ENCODE assay signal across 8 cellular contexts in the genomic region with DNA sequence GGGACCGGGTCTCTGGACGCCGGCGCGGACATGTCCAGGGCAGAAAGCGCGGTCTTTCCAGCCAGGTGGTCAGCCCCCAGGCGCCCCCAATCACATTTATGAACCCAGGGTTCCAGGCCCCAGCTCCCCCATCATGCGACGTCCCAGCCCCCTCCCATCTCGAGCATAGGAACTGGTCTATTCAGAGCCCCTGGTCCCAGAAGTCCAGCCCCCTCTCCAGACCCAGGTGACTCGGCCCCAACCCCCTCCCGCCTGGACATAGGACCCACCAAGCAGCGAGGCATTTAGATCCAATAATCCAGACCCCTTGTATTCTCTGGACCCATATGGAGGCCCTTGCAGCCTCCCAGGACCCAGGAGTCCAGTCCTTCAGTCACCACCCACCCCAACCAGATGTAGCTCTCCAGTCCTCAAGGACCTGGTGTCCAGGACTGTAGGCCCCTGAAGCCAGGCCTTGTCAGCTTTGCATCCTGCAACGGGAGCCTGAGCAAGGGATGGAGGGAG. TPM values are rescaled to one million over a fixed set of nuclear protein-coding genes. Genes with fewer than 3 reads are reported as not detected.
DNase-seq lines count a peak whose midpoint lies in the region; ATAC-seq, FAIRE-seq and TF ChIP-seq lines count a peak whose summit lies in the region.

No MANE protein-coding gene starts in this region.

- no TSS peak for BruUV-seq in GM12878 (replicated peaks; lab: Mats Ljungman, UMichigan)

- H3K27me3 ChIP-seq in cardiac muscle cell (no peaks in the 10 kb centered on the region), GM12878 (replicated peaks in 1 of 2; ENCODE audit: control insufficient read depth in 2 of 2, insufficient read depth in 2 of 2, low read length in 1 of 2) (peaks cover 2 to 4% of the 10 kb centered on the region in 2 experiments; a peak in 1 of 4 replicates), mesenchymal stem cell (ENCODE audit: control insufficient read depth in 1 of 2, insufficient read depth in 1 of 2, low read length in 2 of 2) (peaks cover 47 to 69% of the 10 kb centered on the region in 2 experiments), uterus (peaks cover 0 to 3% of the 10 kb centered on the region in 2 donors)

- no peaks in the 10 kb centered on the region for H3K79me1 ChIP-seq in mesenchymal stem cell (replicated peaks; ENCODE audit: low read length, poor library complexity, severe bottlenecking)

- H3K4ac ChIP-seq in mesenchymal stem cell (ENCODE audit: low read depth in 1 of 2, low read length in 2 of 2), result peak overlapping the region in 1 of 2 experiments; percentile 8

- H4K20me1 ChIP-seq in GM12878 (ENCODE audit: control insufficient read depth, insufficient read depth), result no peaks in the 10 kb centered on the region

- H3K79me2 ChIP-seq in GM12878 (ENCODE audit: control insufficient read depth, insufficient read depth, low read length), result no peaks in the 10 kb centered on the region

- no peak overlapping the region for H2BK120ac ChIP-seq in mesenchymal stem cell (ENCODE audit: low read depth, low read length)

- RAD21 ChIA-PET in GM12878 (lab: Charles Lee; ENCODE audit: unreplicated experiment), result interaction anchor here (1.0 to 1.5 kb wide), 2 partner anchors 16 to 62 kb away, joined by 3 to 6 read pairs; a partner anchor contains a TSS

- ATAC-seq in GM12878 (no peak), HG03045 (IDR thresholded peaks at IDR 0.05; ENCODE audit: unreplicated experiment) (no peak)

- intact Hi-C loops in cardiac septum (cut with DNase I), result loop anchor here (10.0 kb wide), 1 partner anchor 94 kb away; a partner anchor contains a TSS
- intact Hi-C loops in GM12878 (cut with micrococcal nuclease; ENCODE audit: unreplicated experiment), result no loop called here
- intact Hi-C loops in uterus (cut with DNase I; ENCODE audit: low total_unique reads), result no loop called here

- in situ Hi-C loops in GM12878 (cut with MboI), result no loop called here

- TF ChIP-seq CTCF in cardiac muscle cell (IDR thresholded peaks at IDR 0.05; ENCODE audit: low read depth, low read length), result no peak
- TF ChIP-seq CTCF in GM12878 (IDR thresholded peaks at IDR 0.05 in 2 of 3, conservative IDR thresholded peaks at IDR 0.05 in 1 of 3; ENCODE audit: control insufficient read depth in 2 of 3, extremely low read depth in 1 of 3, insufficient read depth in 1 of 3, low read depth in 3 of 3, low read length in 3 of 3), result no peak
- TF ChIP-seq CTCF in uterus (IDR thresholded peaks at IDR 0.05), result no peak

- H3K4me2 ChIP-seq in GM12878 (ENCODE audit: control insufficient read depth, insufficient read depth) (peak overlapping the region; percentile 45; the same call in 1 of the 2 replicates), mesenchymal stem cell (ENCODE audit: low read length, poor library complexity, severe bottlenecking) (peak overlapping the region; percentile 82)

- no peak for TF ChIP-seq RAD21 in GM12878 (IDR thresholded peaks at IDR 0.05; ENCODE audit: insufficient read depth, low read depth, low read length)

- H3K4me1 ChIP-seq in cardiac muscle cell (ENCODE audit: low read depth) (no peaks in the 10 kb centered on the region), GM12878 (ENCODE audit: control insufficient read depth, insufficient read depth, low read length) (peaks cover 13% of the 10 kb centered on the region), mesenchymal stem cell (ENCODE audit: control insufficient read depth, insufficient read depth, low read depth, low read length) (peaks cover 12% of the 10 kb centered on the region), uterus (peaks cover 0 to 14% of the 10 kb centered on the region in 2 donors)

- DNase-seq in cardiac muscle cell (ENCODE audit: low read depth in 1 of 2, low spot score in 1 of 2) (no peak), cardiac septum (ENCODE audit: low spot score) (no peak), GM12878 (ENCODE audit: low read depth, low spot score) (no peak), mesenchymal stem cell (peak; percentile 22), uterus (no peak), D341Med (ENCODE audit: low spot score) (no peak), LoVo (ENCODE audit: low spot score) (no peak)

- H3K9me3 ChIP-seq in cardiac muscle cell (ENCODE audit: low read depth), result no peaks in the 10 kb centered on the region
- no peaks in the 10 kb centered on the region for H3K9me3 ChIP-seq in GM12878 (replicated peaks; ENCODE audit: control insufficient read depth, insufficient read depth, low read length)
- H3K9me3 ChIP-seq in mesenchymal stem cell (ENCODE audit: control insufficient read depth, low read length), result no peaks in the 10 kb centered on the region
- H3K9me3 ChIP-seq in uterus, result no peaks in the 10 kb centered on the region

- H4K8ac ChIP-seq in mesenchymal stem cell (ENCODE audit: low read length), result no peak overlapping the region

- no peak for TF ChIP-seq POLR2A in GM12878 (IDR thresholded peaks at IDR 0.05; ENCODE audit: low read depth, low read length)
- TF ChIP-seq POLR2A in uterus (IDR thresholded peaks at IDR 0.05), result no peak

- H2AFZ ChIP-seq in GM12878 (ENCODE audit: control insufficient read depth, low read depth, low read length) (no peak overlapping the region), mesenchymal stem cell (ENCODE audit: low read depth, low read length) (no peak overlapping the region)

- 6% methylated on average over 7 of the region's 15 CpGs for WGBS in GM12878 (ENCODE audit: insufficient coverage, insufficient replicate concordance, low lambda C conversion rate, missing lambda C conversion rate)
- 2% methylated on average over 15 of the region's 15 CpGs for WGBS in mesenchymal stem cell

- peak overlapping the region; percentile 45 for H3K4me3 ChIP-seq in cardiac muscle cell
- peak overlapping the region; percentile 51; the same call in 1 of the 2 replicates for H3K4me3 ChIP-seq in GM12878
- H3K4me3 ChIP-seq in mesenchymal stem cell (ENCODE audit: insufficient read depth in 1 of 2, low read depth in 1 of 2, low read length in 2 of 2), result peak overlapping the region; percentile 51 to 57
- peak overlapping the region; percentile 5 to 31 for H3K4me3 ChIP-seq in uterus

- H2BK12ac ChIP-seq in mesenchymal stem cell (ENCODE audit: low read length in 2 of 2), result no peak overlapping the region

- no peak overlapping the region for H3K9ac ChIP-seq in GM12878 (ENCODE audit: control insufficient read depth, insufficient read depth, low read length)
- H3K9ac ChIP-seq in mesenchymal stem cell (ENCODE audit: low read length), result no peak overlapping the region

- no peak overlapping the region for H3K27ac ChIP-seq in cardiac muscle cell
- H3K27ac ChIP-seq in GM12878 (ENCODE audit: control insufficient read depth, insufficient read depth), result no peak overlapping the region
- H3K27ac ChIP-seq in mesenchymal stem cell (ENCODE audit: low read length, poor library complexity, severe bottlenecking), result no peak overlapping the region
- no peak overlapping the region for H3K27ac ChIP-seq in uterus

- FAIRE-seq in GM12878 (lab: Jason Lieb, UNC), result no peak

- H3K18ac ChIP-seq in mesenchymal stem cell (ENCODE audit: low read depth in 1 of 2, low read length in 2 of 2), result no peak overlapping the region

- CTCF ChIA-PET in GM12878 (lab: Yijun Ruan, JAX), result no interaction called here

- SMC1A ChIA-PET in GM12878 (lab: Charles Lee; ENCODE audit: uncharacterized antibody, unreplicated experiment), result no interaction called here

- no peak overlapping the region for H2BK15ac ChIP-seq in mesenchymal stem cell (ENCODE audit: low read depth, poor library complexity, severe bottlenecking)

- no peak overlapping the region for H4K91ac ChIP-seq in mesenchymal stem cell (ENCODE audit: low read length)

- H3K36me3 ChIP-seq in cardiac muscle cell (no peaks in the 10 kb centered on the region), GM12878 (ENCODE audit: control insufficient read depth in 2 of 2, insufficient read depth in 2 of 2, low read length in 1 of 2) (no peaks in the 10 kb centered on the region), mesenchymal stem cell (ENCODE audit: control insufficient read depth in 1 of 2, insufficient read depth in 2 of 2, low read depth in 1 of 2, low read length in 2 of 2) (peaks cover 0 to 5% of the 10 kb centered on the region in 2 experiments), uterus (no peaks in the 10 kb centered on the region)

- no peak overlapping the region for H3K23ac ChIP-seq in mesenchymal stem cell (ENCODE audit: low read length in 2 of 2)

- H2BK5ac ChIP-seq in mesenchymal stem cell (ENCODE audit: low read depth, low read length, poor library complexity, severe bottlenecking), result no peak overlapping the region

- POLR2A ChIA-PET in GM12878 (lab: Charles Lee), result interaction anchor here (0.6 kb wide), 1 partner anchor 107 kb away, joined by 6 read pairs; no protein-coding TSS in a partner anchor

- H3K14ac ChIP-seq in mesenchymal stem cell (ENCODE audit: low read length in 2 of 2), result no peak overlapping the region

- no peak for TF ChIP-seq EP300 in GM12878 (IDR thresholded peaks at IDR 0.05; ENCODE audit: borderline replicate concordance in 1 of 2, control insufficient read depth in 1 of 2, low read depth in 2 of 2, low read length in 2 of 2)

- no peak overlapping the region for H2AK5ac ChIP-seq in mesenchymal stem cell (ENCODE audit: low read length, severe bottlenecking)

RNA-seq across cellular contexts. Expression of a gene that starts 0.5 kb away (rescaled TPM):
- 126 and 134 TPM in 2 replicates for total RNA-seq in cardiac muscle cell
- polyA plus RNA-seq in cardiac muscle cell, result 117 and 157 TPM in 2 replicates
- total RNA-seq in cardiac septum, result 39.9 TPM
- 0.23 and 0.47 TPM in 2 replicates for total RNA-seq in GM12878 (2013; cell fraction: nucleolus; rRNA removed)
- 1.0 and 1.9 TPM in 2 replicates for total RNA-seq in GM12878 (2014; rRNA removed)
- 0.45 TPM in 1 of 2 replicates, not detected in the other for total RNA-seq in GM12878 (2014; rRNA removed; fragmentation: Illumina TruSeq; extraction: Trizol)
- 0.51 and 1.5 TPM in 2 replicates for total RNA-seq in GM12878 (2021)
- 1.2 TPM for polyA plus RNA-seq in GM12878 (2011; ENCODE audit: low read depth)
- 1.3 and 2.2 TPM in 2 replicates for polyA plus RNA-seq in GM12878 (2011; rRNA removed)
- polyA plus RNA-seq in GM12878 (2011; cell fraction: cytosol; rRNA removed), result 1.5 and 1.8 TPM in 2 replicates
- polyA plus RNA-seq in GM12878 (2011; cell fraction: nucleus; rRNA removed), result 5.1 and 5.7 TPM in 2 replicates
- 1.5 and 1.7 TPM in 2 replicates for polyA plus RNA-seq in GM12878 (2012)
- 0.91 TPM in 1 of 2 replicates, not detected in the other for polyA plus RNA-seq in GM12878 (2014; fragmentation: Illumina TruSeq; extraction: Trizol)
- polyA plus RNA-seq in GM12878 (2014; fragmentation: Nextera tagmentation; extraction: Ambion mirVana), result under 1 TPM in 1 of 2 experiments, not detected in 1; 0.07 TPM
- polyA plus RNA-seq in GM12878 (2014; rRNA removed), result 0.62 and 0.83 TPM in 2 replicates
- 1 to 10 TPM; 1.2 to 1.8 TPM for polyA plus RNA-seq in GM12878 (2016; fragmentation: Nextera tagmentation; extraction: Ambion mirVana)
- 1.3 and 6.9 TPM in 2 replicates for polyA minus RNA-seq in GM12878 (2011; rRNA and poly(A)+ RNA removed)
- 1.3 and 1.5 TPM in 2 replicates for polyA minus RNA-seq in GM12878 (2011; cell fraction: cytosol; rRNA and poly(A)+ RNA removed)
- polyA minus RNA-seq in GM12878 (2011; cell fraction: nucleus; rRNA and poly(A)+ RNA removed), result 1.7 and 1.9 TPM in 2 replicates
- 14.1 TPM for polyA plus RNA-seq in mesenchymal stem cell (2013, experiment 1 of 2)
- 14.4 TPM for polyA plus RNA-seq in mesenchymal stem cell (2013, experiment 2 of 2)
- total RNA-seq in uterus, result 10 to 100 TPM in 1 of 4 donors, 1 to 10 TPM in 1, not detected in 2; 6.1 to 16.2 TPM

RNA-seq across cellular contexts. Expression of a gene that starts 12.2 kb away (rescaled TPM):
- 3.5 and 4.2 TPM in 2 replicates for total RNA-seq in cardiac muscle cell
- 3.2 and 3.7 TPM in 2 replicates for polyA plus RNA-seq in cardiac muscle cell
- total RNA-seq in cardiac septum, result not detected
- 0.39 and 0.69 TPM in 2 replicates for total RNA-seq in GM12878 (2013; cell fraction: nucleolus; rRNA removed)
- not detected in 2 replicates for total RNA-seq in GM12878 (2014; rRNA removed)
- not detected in 2 replicates for total RNA-seq in GM12878 (2014; rRNA removed; fragmentation: Illumina TruSeq; extraction: Trizol)
- not detected in 2 replicates for total RNA-seq in GM12878 (2021)
- not detected for polyA plus RNA-seq in GM12878 (2011; ENCODE audit: low read depth)
- polyA plus RNA-seq in GM12878 (2011; rRNA removed), result 0.03 TPM in 1 of 2 replicates, not detected in the other
- polyA plus RNA-seq in GM12878 (2011; cell fraction: cytosol; rRNA removed), result 0.05 and 0.10 TPM in 2 replicates
- 0.12 and 0.24 TPM in 2 replicates for polyA plus RNA-seq in GM12878 (2011; cell fraction: nucleus; rRNA removed)
- polyA plus RNA-seq in GM12878 (2012), result 0.07 and 0.18 TPM in 2 replicates
- 0.08 TPM in 1 of 2 replicates, not detected in the other for polyA plus RNA-seq in GM12878 (2014; fragmentation: Illumina TruSeq; extraction: Trizol)
- polyA plus RNA-seq in GM12878 (2014; fragmentation: Nextera tagmentation; extraction: Ambion mirVana), result not detected
- polyA plus RNA-seq in GM12878 (2014; rRNA removed), result 0.06 TPM in 1 of 2 replicates, not detected in the other
- not detected for polyA plus RNA-seq in GM12878 (2016; fragmentation: Nextera tagmentation; extraction: Ambion mirVana)
- 0.10 TPM in 1 of 2 replicates, not detected in the other for polyA minus RNA-seq in GM12878 (2011; rRNA and poly(A)+ RNA removed)
- polyA minus RNA-seq in GM12878 (2011; cell fraction: cytosol; rRNA and poly(A)+ RNA removed), result not detected in 2 replicates
- 0.12 TPM in 1 of 2 replicates, not detected in the other for polyA minus RNA-seq in GM12878 (2011; cell fraction: nucleus; rRNA and poly(A)+ RNA removed)
- polyA plus RNA-seq in mesenchymal stem cell (2013, experiment 1 of 2), result 0.08 TPM
- polyA plus RNA-seq in mesenchymal stem cell (2013, experiment 2 of 2), result 0.05 TPM
- 1 to 10 TPM in 1 of 4 donors, under 1 TPM in 1, not detected in 2; 0.55 to 2.8 TPM for total RNA-seq in uterus

RNA-seq across cellular contexts. Expression of a gene that starts 16.6 kb away (rescaled TPM):
- total RNA-seq in cardiac muscle cell (1.1 and 1.3 TPM in 2 replicates), cardiac septum (not detected), GM12878 (2014; rRNA removed) (not detected in 2 replicates), GM12878 (2014; rRNA removed; fragmentation: Illumina TruSeq; extraction: Trizol) (not detected in 2 replicates), GM12878 (2021) (not detected in 2 replicates), uterus (under 1 TPM in 1 of 4 donors, not detected in 3; 0.14 TPM)
- polyA plus RNA-seq in cardiac muscle cell (0.37 TPM in 1 of 2 replicates, not detected in the other), GM12878 (2011; rRNA removed) (not detected in 2 replicates), GM12878 (2014; fragmentation: Illumina TruSeq; extraction: Trizol) (not detected in 2 replicates), GM12878 (2014; fragmentation: Nextera tagmentation; extraction: Ambion mirVana) (not detected), GM12878 (2014; rRNA removed) (not detected in 2 replicates), GM12878 (2016; fragmentation: Nextera tagmentation; extraction: Ambion mirVana) (not detected)
- not detected in 2 replicates for total RNA-seq in GM12878 (2013; cell fraction: nucleolus; rRNA removed)
- not detected for polyA plus RNA-seq in GM12878 (2011; ENCODE audit: low read depth)
- not detected in 2 replicates for polyA plus RNA-seq in GM12878 (2011; cell fraction: cytosol; rRNA removed)
- polyA plus RNA-seq in GM12878 (2011; cell fraction: nucleus; rRNA removed), result 0.09 TPM in 1 of 2 replicates, not detected in the other
- polyA plus RNA-seq in GM12878 (2012), result not detected in 2 replicates
- not detected in 2 replicates for polyA minus RNA-seq in GM12878 (2011; rRNA and poly(A)+ RNA removed)
- not detected in 2 replicates for polyA minus RNA-seq in GM12878 (2011; cell fraction: cytosol; rRNA and poly(A)+ RNA removed)
- not detected in 2 replicates for polyA minus RNA-seq in GM12878 (2011; cell fraction: nucleus; rRNA and poly(A)+ RNA removed)
- not detected for polyA plus RNA-seq in mesenchymal stem cell (2013, experiment 1 of 2)
- not detected for polyA plus RNA-seq in mesenchymal stem cell (2013, experiment 2 of 2)

RNA-seq across cellular contexts. Expression of a gene that starts 31.5 kb away (rescaled TPM):
- total RNA-seq in cardiac muscle cell, result 3.7 and 5.1 TPM in 2 replicates
- 6.4 and 8.5 TPM in 2 replicates for polyA plus RNA-seq in cardiac muscle cell
- total RNA-seq in cardiac septum, result 3.1 TPM
- total RNA-seq in GM12878 (2013; cell fraction: nucleolus; rRNA removed), result 84.8 and 94.2 TPM in 2 replicates
- total RNA-seq in GM12878 (2014; rRNA removed), result 32.0 and 36.3 TPM in 2 replicates
- 13.4 and 13.8 TPM in 2 replicates for total RNA-seq in GM12878 (2014; rRNA removed; fragmentation: Illumina TruSeq; extraction: Trizol)
- 30.3 and 36.9 TPM in 2 replicates for total RNA-seq in GM12878 (2021)
- polyA plus RNA-seq in GM12878 (2011; ENCODE audit: low read depth), result 30.6 TPM
- 5.9 and 12.3 TPM in 2 replicates for polyA plus RNA-seq in GM12878 (2011; rRNA removed)
- 19.8 and 22.3 TPM in 2 replicates for polyA plus RNA-seq in GM12878 (2011; cell fraction: cytosol; rRNA removed)
- polyA plus RNA-seq in GM12878 (2011; cell fraction: nucleus; rRNA removed), result 130 and 132 TPM in 2 replicates
- 28.7 and 39.4 TPM in 2 replicates for polyA plus RNA-seq in GM12878 (2012)
- 18.0 and 25.1 TPM in 2 replicates for polyA plus RNA-seq in GM12878 (2014; fragmentation: Illumina TruSeq; extraction: Trizol)
- polyA plus RNA-seq in GM12878 (2014; fragmentation: Nextera tagmentation; extraction: Ambion mirVana), result 1 to 10 TPM; 3.0 to 3.8 TPM
- 46.7 and 53.3 TPM in 2 replicates for polyA plus RNA-seq in GM12878 (2014; rRNA removed)
- 10 to 100 TPM; 16.6 to 19.5 TPM for polyA plus RNA-seq in GM12878 (2016; fragmentation: Nextera tagmentation; extraction: Ambion mirVana)
- polyA minus RNA-seq in GM12878 (2011; rRNA and poly(A)+ RNA removed), result 15.9 and 34.7 TPM in 2 replicates
- polyA minus RNA-seq in GM12878 (2011; cell fraction: cytosol; rRNA and poly(A)+ RNA removed), result 9.9 and 10.3 TPM in 2 replicates
- 56.5 and 78.1 TPM in 2 replicates for polyA minus RNA-seq in GM12878 (2011; cell fraction: nucleus; rRNA and poly(A)+ RNA removed)
- 4.7 TPM for polyA plus RNA-seq in mesenchymal stem cell (2013, experiment 1 of 2)
- polyA plus RNA-seq in mesenchymal stem cell (2013, experiment 2 of 2), result 4.1 TPM
- total RNA-seq in uterus, result 10 to 100 TPM in 2 of 4 donors, 1 to 10 TPM in 2; 4.4 to 18.2 (median 9.5) TPM

RNA-seq across cellular contexts. Expression of a gene that starts 33.5 kb away (rescaled TPM):
- total RNA-seq in cardiac muscle cell (2.5 TPM in 1 of 2 replicates, not detected in the other), cardiac septum (5.4 TPM), GM12878 (2014; rRNA removed) (27.3 and 33.3 TPM in 2 replicates), GM12878 (2014; rRNA removed; fragmentation: Illumina TruSeq; extraction: Trizol) (25.5 and 26.1 TPM in 2 replicates), GM12878 (2021) (28.6 and 30.7 TPM in 2 replicates), uterus (10 to 100 TPM in 1 of 4 donors, 1 to 10 TPM in 2, not detected in 1; 1.6 to 47.1 (median 4.5) TPM)
- polyA plus RNA-seq in cardiac muscle cell (2.1 and 2.4 TPM in 2 replicates), GM12878 (2011; rRNA removed) (9.8 and 13.3 TPM in 2 replicates), GM12878 (2014; fragmentation: Illumina TruSeq; extraction: Trizol) (3.0 and 7.5 TPM in 2 replicates), GM12878 (2014; fragmentation: Nextera tagmentation; extraction: Ambion mirVana) (10 to 100 TPM; 34.0 to 40.4 TPM), GM12878 (2014; rRNA removed) (79.6 and 82.0 TPM in 2 replicates), GM12878 (2016; fragmentation: Nextera tagmentation; extraction: Ambion mirVana) (10 to 100 TPM; 41.9 to 48.2 TPM)
- 2.4 and 3.4 TPM in 2 replicates for total RNA-seq in GM12878 (2013; cell fraction: nucleolus; rRNA removed)
- polyA plus RNA-seq in GM12878 (2011; ENCODE audit: low read depth), result 203 TPM
- 33.0 and 45.1 TPM in 2 replicates for polyA plus RNA-seq in GM12878 (2011; cell fraction: cytosol; rRNA removed)
- 9.7 and 15.3 TPM in 2 replicates for polyA plus RNA-seq in GM12878 (2011; cell fraction: nucleus; rRNA removed)
- polyA plus RNA-seq in GM12878 (2012), result 51.7 and 80.9 TPM in 2 replicates
- polyA minus RNA-seq in GM12878 (2011; rRNA and poly(A)+ RNA removed), result 23.0 and 67.9 TPM in 2 replicates
- 10.2 and 17.3 TPM in 2 replicates for polyA minus RNA-seq in GM12878 (2011; cell fraction: cytosol; rRNA and poly(A)+ RNA removed)
- polyA minus RNA-seq in GM12878 (2011; cell fraction: nucleus; rRNA and poly(A)+ RNA removed), result 3.0 and 7.3 TPM in 2 replicates
- polyA plus RNA-seq in mesenchymal stem cell (2013, experiment 1 of 2), result 1.4 TPM
- 1.4 TPM for polyA plus RNA-seq in mesenchymal stem cell (2013, experiment 2 of 2)
